Comparison of ENCODE assay signal across 1 cellular context in the genomic region with DNA sequence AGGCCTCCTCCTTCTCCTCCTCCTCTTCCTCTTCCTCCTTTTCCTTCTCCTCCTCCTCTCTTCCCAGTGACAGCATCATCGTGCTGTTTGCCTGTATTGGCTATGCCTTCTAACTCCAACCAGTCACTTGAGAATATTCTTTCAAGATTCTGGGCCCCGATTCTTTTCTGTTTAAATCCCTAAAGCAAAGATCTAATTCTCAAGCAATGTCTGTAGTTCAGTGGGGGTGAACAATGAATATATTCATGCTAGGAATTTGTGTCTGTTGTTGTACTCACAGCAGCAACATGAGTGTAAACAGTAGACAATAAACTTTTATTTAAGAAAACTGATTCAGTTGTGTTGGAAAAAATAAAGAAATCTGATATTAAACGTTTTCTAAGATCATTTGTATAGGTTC.
TF ChIP-seq lines count a peak whose summit lies in the region.

No MANE protein-coding gene starts in this region.

TF ChIP-seq in GM23338, 12 proteins besides CTCF, POLR2A, EP300 and RAD21 (continued from another document):
- no peak for TF ChIP-seq ZNF462 (CRISPR knock-in tag; IDR thresholded peaks at IDR 0.05)
- TF ChIP-seq, protein P1, sequence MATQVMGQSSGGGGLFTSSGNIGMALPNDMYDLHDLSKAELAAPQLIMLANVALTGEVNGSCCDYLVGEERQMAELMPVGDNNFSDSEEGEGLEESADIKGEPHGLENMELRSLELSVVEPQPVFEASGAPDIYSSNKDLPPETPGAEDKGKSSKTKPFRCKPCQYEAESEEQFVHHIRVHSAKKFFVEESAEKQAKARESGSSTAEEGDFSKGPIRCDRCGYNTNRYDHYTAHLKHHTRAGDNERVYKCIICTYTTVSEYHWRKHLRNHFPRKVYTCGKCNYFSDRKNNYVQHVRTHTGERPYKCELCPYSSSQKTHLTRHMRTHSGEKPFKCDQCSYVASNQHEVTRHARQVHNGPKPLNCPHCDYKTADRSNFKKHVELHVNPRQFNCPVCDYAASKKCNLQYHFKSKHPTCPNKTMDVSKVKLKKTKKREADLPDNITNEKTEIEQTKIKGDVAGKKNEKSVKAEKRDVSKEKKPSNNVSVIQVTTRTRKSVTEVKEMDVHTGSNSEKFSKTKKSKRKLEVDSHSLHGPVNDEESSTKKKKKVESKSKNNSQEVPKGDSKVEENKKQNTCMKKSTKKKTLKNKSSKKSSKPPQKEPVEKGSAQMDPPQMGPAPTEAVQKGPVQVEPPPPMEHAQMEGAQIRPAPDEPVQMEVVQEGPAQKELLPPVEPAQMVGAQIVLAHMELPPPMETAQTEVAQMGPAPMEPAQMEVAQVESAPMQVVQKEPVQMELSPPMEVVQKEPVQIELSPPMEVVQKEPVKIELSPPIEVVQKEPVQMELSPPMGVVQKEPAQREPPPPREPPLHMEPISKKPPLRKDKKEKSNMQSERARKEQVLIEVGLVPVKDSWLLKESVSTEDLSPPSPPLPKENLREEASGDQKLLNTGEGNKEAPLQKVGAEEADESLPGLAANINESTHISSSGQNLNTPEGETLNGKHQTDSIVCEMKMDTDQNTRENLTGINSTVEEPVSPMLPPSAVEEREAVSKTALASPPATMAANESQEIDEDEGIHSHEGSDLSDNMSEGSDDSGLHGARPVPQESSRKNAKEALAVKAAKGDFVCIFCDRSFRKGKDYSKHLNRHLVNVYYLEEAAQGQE (IDR thresholded peaks at IDR 0.05; ENCODE audit: unreplicated experiment), result no peak
